In genomic region chr19:32622002-32622401, GRCh38 we compare ENCODE assay signal across 27 cellular contexts. TPM values are rescaled to one million over a fixed set of nuclear protein-coding genes. Genes with fewer than 3 reads are reported as not detected.
"Had no signal": no experiment of that assay in that cellular context is flagged by ENCODE, and none has a peak within 500 bp of the region (broad histone marks: within the 10 kb centered on the region; RNA-seq: fewer than 3 reads in every experiment).

No MANE protein-coding gene starts in this region.

- H3K36me3 ChIP-seq: ovary, uterus had no signal

- H3K4me1 ChIP-seq: gastrocnemius medialis, heart right ventricle, left lung, right atrium auricular region, suprapubic skin, transverse colon, upper lobe of right lung, uterus had no signal

- DNase-seq: cortex of kidney; foreskin fibroblast; gastrocnemius medialis; heart right ventricle; hippocampal formation; left cardiac atrium; left lung; mesenchymal stem cell; mucosa of descending colon; naive B cell; occipital lobe; ovary; stimulated activated CD4-positive, alpha-beta T cell treated with anti-CD3 and anti-CD28 coated beads, Interleukin-12 subunit alpha, Interleukin-12 subunit beta, amount 100 ng/mL, for 4 hours; stimulated activated CD4-positive, alpha-beta T cell treated with anti-CD3 and anti-CD28 coated beads, Interleukin-1b, Interleukin-23, amount 100 ng/mL, for 48 hours; stimulated activated CD4-positive, alpha-beta T cell treated with anti-CD3 and anti-CD28 coated beads, Interleukin-4, amount 100 ng/mL, for 1 hour; stimulated activated CD8-positive, alpha-beta memory T cell treated with anti-CD3 and anti-CD28 coated beads, Interleukin-4, amount 100 ng/mL, for 48 hours; stimulated activated naive CD4-positive, alpha-beta T cell; stimulated activated naive CD8-positive, alpha-beta T cell treated with anti-CD3 and anti-CD28 coated beads, Interleukin-15, amount 100 ng/mL, for 72 hours; transverse colon; upper lobe of right lung; uterus had no signal

- H3K4me3 Mint-ChIP-seq: mesothelial cell of epicardium; naive B cell; nephron; stimulated activated naive CD8-positive, alpha-beta T cell treated with anti-CD3 and anti-CD28 coated beads, Interleukin-15, amount 100 ng/mL, for 72 hours had no signal

- H3K9me3 ChIP-seq: gastrocnemius medialis, heart right ventricle, left lung, mucosa of descending colon, ovary, right atrium auricular region, suprapubic skin, transverse colon, upper lobe of right lung, uterus had no signal

- H3K4me1 Mint-ChIP-seq: mesothelial cell of epicardium; naive B cell; nephron; stimulated activated naive CD8-positive, alpha-beta T cell treated with anti-CD3 and anti-CD28 coated beads, Interleukin-15, amount 100 ng/mL, for 72 hours had no signal

- H3K27me3 Mint-ChIP-seq: naive B cell; stimulated activated naive CD8-positive, alpha-beta T cell treated with anti-CD3 and anti-CD28 coated beads, Interleukin-15, amount 100 ng/mL, for 72 hours had no signal

- H3K4me2 ChIP-seq: smooth muscle cell had no signal

- H3K27me3 ChIP-seq: gastrocnemius medialis, heart right ventricle, left lung, ovary, right atrium auricular region, suprapubic skin, transverse colon, upper lobe of right lung, uterus had no signal

- H3K9me3 Mint-ChIP-seq: mesothelial cell of epicardium; naive B cell; nephron; stimulated activated naive CD8-positive, alpha-beta T cell treated with anti-CD3 and anti-CD28 coated beads, Interleukin-15, amount 100 ng/mL, for 72 hours had no signal

- H3K4me3 ChIP-seq: gastrocnemius medialis, heart right ventricle, left lung, mucosa of descending colon, ovary, right atrium auricular region, smooth muscle cell, suprapubic skin, transverse colon, upper lobe of right lung, uterus had no signal

- ATAC-seq: gastrocnemius medialis; heart right ventricle; left cardiac atrium; left lung; mucosa of descending colon; sciatic nerve; stimulated activated naive CD8-positive, alpha-beta T cell treated with anti-CD3 and anti-CD28 coated beads, Interleukin-15, amount 100 ng/mL, for 72 hours; upper lobe of right lung had no signal

- H3K27ac Mint-ChIP-seq: mesothelial cell of epicardium; nephron; stimulated activated naive CD8-positive, alpha-beta T cell treated with anti-CD3 and anti-CD28 coated beads, Interleukin-15, amount 100 ng/mL, for 72 hours had no signal

- H3K27ac ChIP-seq: gastrocnemius medialis, heart right ventricle, left lung, ovary, right atrium auricular region, suprapubic skin, transverse colon, upper lobe of right lung, uterus had no signal

RNA-seq across cellular contexts. Expression of gene RGS9BP, which starts 53.6 kb away (rescaled TPM):
- total RNA-seq: smooth muscle cell had no signal
- polyA plus RNA-seq: smooth muscle cell had no signal
